8 cellular contexts compared by ENCODE assay signal in genomic region chr5:78359455-78359830, GRCh38. TPM values are rescaled to one million over a fixed set of nuclear protein-coding genes. Genes with fewer than 3 reads are reported as not detected.
DNase-seq lines count a peak whose midpoint lies in the region; ATAC-seq and TF ChIP-seq lines count a peak whose summit lies in the region.
"Not testable (repeated sequence)": the region's sequence is repeated elsewhere in the genome, so short reads cannot be mapped to it uniquely, and the experiment has no call there.

No MANE protein-coding gene starts in this region.

- not testable (repeated sequence) for DNase-seq in CD8-positive, alpha-beta T cell; activated CD4-positive, alpha-beta memory T cell treated with anti-CD3 and anti-CD28 coated beads for 36 hours; breast epithelium (ENCODE audit: low spot score in 2 of 2); fibroblast of the aortic adventitia (ENCODE audit: low read depth); lung (ENCODE audit: low spot score); progenitor cell of endocrine pancreas (ENCODE audit: low spot score, unreplicated experiment); tibial artery

- not testable (repeated sequence) for ATAC-seq in CD8-positive, alpha-beta T cell; lung (ENCODE audit: insufficient read depth, low FRiP score)

- CTCF ChIA-PET in CD8-positive, alpha-beta T cell (lab: Charles Lee): interaction anchor here (2.4 to 3.7 kb wide), 2 partner anchors 59 to 65 kb away, joined by 8 to 26 read pairs; partner anchors contain the start of gene AP3B1
- CTCF ChIA-PET in activated CD4-positive, alpha-beta memory T cell treated with anti-CD3 and anti-CD28 coated beads for 36 hours (lab: Charles Lee): interaction anchor here (1.1 to 1.6 kb wide), 4 partner anchors 59 to 602 kb away, joined by 3 to 8 read pairs (median 4); no protein-coding TSS in a partner anchor

- WGBS in lung, 2 donors: 80 to 82% methylated on average over 19 of the region's 19 CpGs

- peak overlapping the region; percentile 98 for H2AFZ ChIP-seq in Loucy (ENCODE audit: low read length)

- peak overlapping the region; percentile 96 for H3K27ac Mint-ChIP-seq in CD8-positive, alpha-beta T cell
- H3K27ac Mint-ChIP-seq in activated CD4-positive, alpha-beta memory T cell treated with anti-CD3 and anti-CD28 coated beads for 36 hours: peak overlapping the region; percentile 96
- H3K27ac Mint-ChIP-seq in progenitor cell of endocrine pancreas: peak overlapping the region; percentile 96

- H3K27me3 Mint-ChIP-seq in CD8-positive, alpha-beta T cell (ENCODE audit: low read depth); activated CD4-positive, alpha-beta memory T cell treated with anti-CD3 and anti-CD28 coated beads for 36 hours; progenitor cell of endocrine pancreas: not testable (repeated sequence)

- intact Hi-C loops in CD8-positive, alpha-beta T cell (cut with DNase I, micrococcal nuclease): loop anchor here in 1 of 2 experiments (5.0 kb wide), 1 partner anchor 582 kb away; the partner anchor contains the start of gene TBCA
- intact Hi-C loops in activated CD4-positive, alpha-beta memory T cell treated with anti-CD3 and anti-CD28 coated beads for 36 hours (cut with micrococcal nuclease); tibial artery (cut with DNase I; ENCODE audit: low total_unique reads): not testable (repeated sequence)
- intact Hi-C loops in breast epithelium (cut with DNase I; ENCODE audit: low total_unique reads): loop anchor here (10.0 kb wide), 1 partner anchor 55 kb away; no protein-coding TSS in a partner anchor

- not testable (repeated sequence) for TF ChIP-seq CTCF in CD8-positive, alpha-beta T cell (IDR thresholded peaks at IDR 0.05); Loucy (conservative IDR thresholded peaks at IDR 0.05; ENCODE audit: low read length); breast epithelium (IDR thresholded peaks at IDR 0.05); fibroblast of the aortic adventitia (IDR thresholded peaks at IDR 0.05; ENCODE audit: insufficient read depth, low read length); lung (IDR thresholded peaks at IDR 0.05; ENCODE audit: control extremely low read depth, extremely low read depth); progenitor cell of endocrine pancreas (IDR thresholded peaks at IDR 0.05; ENCODE audit: unreplicated experiment); tibial artery (IDR thresholded peaks at IDR 0.05)

- H3K9me2 ChIP-seq in Loucy (replicated peaks; ENCODE audit: low read depth, low read length): not testable (repeated sequence)

- peak overlapping the region; percentile 89 for H3K4me2 ChIP-seq in Loucy (ENCODE audit: low read depth, low read length, poor library complexity, severe bottlenecking)

- H3K36me3 Mint-ChIP-seq in CD8-positive, alpha-beta T cell: peaks cover 15% of the 10 kb centered on the region
- not testable (repeated sequence) for H3K36me3 Mint-ChIP-seq in activated CD4-positive, alpha-beta memory T cell treated with anti-CD3 and anti-CD28 coated beads for 36 hours; progenitor cell of endocrine pancreas (ENCODE audit: insufficient read depth)

- H3K4me3 ChIP-seq in CD8-positive, alpha-beta T cell (ENCODE audit: low read depth, low read length): peak overlapping the region; percentile 95
- H3K4me3 ChIP-seq in Loucy (ENCODE audit: low read length, poor library complexity, severe bottlenecking) (peak overlapping the region; percentile 92), breast epithelium (peak overlapping the region; percentile 69 to 99 (median 84)), fibroblast of the aortic adventitia (ENCODE audit: low read depth, low read length) (peak overlapping the region; percentile 94), lung (peak overlapping the region; percentile 73), tibial artery (peak overlapping the region; percentile 78 to 99)

- H3K4me1 ChIP-seq in CD8-positive, alpha-beta T cell (ENCODE audit: insufficient read depth, low read length): peaks cover 27% of the 10 kb centered on the region
- H3K4me1 ChIP-seq in Loucy (ENCODE audit: insufficient read depth, low read length, poor library complexity, severe bottlenecking) (peaks cover 26% of the 10 kb centered on the region), breast epithelium (peaks cover 0 to 12% of the 10 kb centered on the region in 2 donors), tibial artery (peaks cover 0 to 25% (median 10%) of the 10 kb centered on the region in 4 donors)
- not testable (repeated sequence) for H3K4me1 ChIP-seq in lung (ENCODE audit: control insufficient read depth in 2 of 2, insufficient read depth in 2 of 2, low read length in 2 of 2)

- H3K27ac ChIP-seq in CD8-positive, alpha-beta T cell (ENCODE audit: low read depth, low read length): peak overlapping the region; percentile 97
- H3K27ac ChIP-seq in breast epithelium (peak overlapping the region; percentile 94 to 98), lung (ENCODE audit: low read depth in 1 of 2, low read length in 1 of 2) (peak overlapping the region; percentile 92 to 98), tibial artery (peak overlapping the region; percentile 91 to 94)

- peaks cover 19% of the 10 kb centered on the region for H4K20me1 ChIP-seq in Loucy (ENCODE audit: insufficient read depth, low read length, poor library complexity, severe bottlenecking)

- peaks cover 56% of the 10 kb centered on the region for H3K79me2 ChIP-seq in Loucy (ENCODE audit: insufficient read depth, low read length)

- peak overlapping the region; percentile 86 for H3K4me3 Mint-ChIP-seq in CD8-positive, alpha-beta T cell
- H3K4me3 Mint-ChIP-seq in activated CD4-positive, alpha-beta memory T cell treated with anti-CD3 and anti-CD28 coated beads for 36 hours: peak overlapping the region; percentile 94
- peak overlapping the region; percentile 96 for H3K4me3 Mint-ChIP-seq in progenitor cell of endocrine pancreas (ENCODE audit: low read depth)

- POLR2A ChIA-PET in CD8-positive, alpha-beta T cell (lab: Charles Lee): interaction anchor here (0.7 to 4.7 kb wide), 6 partner anchors 9 to 958 kb away, joined by 3 to 107 read pairs (median 4); partner anchors contain the start of genes AP3B1 and JMY
- POLR2A ChIA-PET in activated CD4-positive, alpha-beta memory T cell treated with anti-CD3 and anti-CD28 coated beads for 36 hours (lab: Charles Lee): interaction anchor here (2.2 kb wide), 1 partner anchor 65 kb away, joined by 37 read pairs; the partner anchor contains the start of gene AP3B1

- peaks cover 53% of the 10 kb centered on the region for H3K4me1 Mint-ChIP-seq in CD8-positive, alpha-beta T cell (ENCODE audit: low read depth)
- peaks cover 36% of the 10 kb centered on the region for H3K4me1 Mint-ChIP-seq in activated CD4-positive, alpha-beta memory T cell treated with anti-CD3 and anti-CD28 coated beads for 36 hours (ENCODE audit: low read depth)
- H3K4me1 Mint-ChIP-seq in progenitor cell of endocrine pancreas (ENCODE audit: low read depth): peaks cover 11% of the 10 kb centered on the region

- not testable (repeated sequence) for H3K36me3 ChIP-seq in CD8-positive, alpha-beta T cell (ENCODE audit: insufficient read depth, low read length); Loucy (ENCODE audit: insufficient read depth, low read length); breast epithelium; lung (ENCODE audit: control insufficient read depth in 2 of 2, insufficient read depth in 2 of 2, low read length in 2 of 2); tibial artery

- H3F3A ChIP-seq in Loucy (ENCODE audit: low read depth): not testable (repeated sequence)

- peak overlapping the region; percentile 93 for H3K9ac ChIP-seq in Loucy (ENCODE audit: low read depth, low read length, poor library complexity, severe bottlenecking)

- not testable (repeated sequence) for H3K27me3 ChIP-seq in CD8-positive, alpha-beta T cell (ENCODE audit: insufficient read depth, low read length); Loucy (ENCODE audit: insufficient read depth, low read length, poor library complexity, severe bottlenecking); breast epithelium; lung (ENCODE audit: control insufficient read depth, insufficient read depth); tibial artery

- H3K9me3 ChIP-seq in CD8-positive, alpha-beta T cell (ENCODE audit: low read length); Loucy (ENCODE audit: insufficient read depth, low read depth, low read length); breast epithelium; lung (ENCODE audit: control insufficient read depth in 2 of 2, insufficient read depth in 1 of 2, low read length in 1 of 2); tibial artery: not testable (repeated sequence)

- TF ChIP-seq POLR2A in breast epithelium (IDR thresholded peaks at IDR 0.05): not testable (repeated sequence)

- H3K9me3 Mint-ChIP-seq in CD8-positive, alpha-beta T cell; activated CD4-positive, alpha-beta memory T cell treated with anti-CD3 and anti-CD28 coated beads for 36 hours; progenitor cell of endocrine pancreas (ENCODE audit: low read depth): not testable (repeated sequence)

RNA-seq across cellular contexts. Expression of gene SCAMP1, which starts 1.0 kb away (rescaled TPM):
- 10 to 100 TPM; 19.2 to 20.3 TPM for total RNA-seq in CD8-positive, alpha-beta T cell
- total RNA-seq in activated CD4-positive, alpha-beta memory T cell treated with anti-CD3 and anti-CD28 coated beads for 36 hours: 10 to 100 TPM; 13.6 to 18.3 TPM
- total RNA-seq in breast epithelium (10 to 100 TPM; 31.2 to 52.0 (median 31.8) TPM), fibroblast of the aortic adventitia (ENCODE audit: low replicate concordance) (29.9 and 56.3 TPM in 2 replicates), lung (10 to 100 TPM; 25.3 to 45.8 TPM), progenitor cell of endocrine pancreas (43.5 and 44.3 TPM in 2 replicates)
- polyA plus RNA-seq in lung: 1 to 10 TPM; 7.7 to 8.6 TPM
